In the genomic region with DNA sequence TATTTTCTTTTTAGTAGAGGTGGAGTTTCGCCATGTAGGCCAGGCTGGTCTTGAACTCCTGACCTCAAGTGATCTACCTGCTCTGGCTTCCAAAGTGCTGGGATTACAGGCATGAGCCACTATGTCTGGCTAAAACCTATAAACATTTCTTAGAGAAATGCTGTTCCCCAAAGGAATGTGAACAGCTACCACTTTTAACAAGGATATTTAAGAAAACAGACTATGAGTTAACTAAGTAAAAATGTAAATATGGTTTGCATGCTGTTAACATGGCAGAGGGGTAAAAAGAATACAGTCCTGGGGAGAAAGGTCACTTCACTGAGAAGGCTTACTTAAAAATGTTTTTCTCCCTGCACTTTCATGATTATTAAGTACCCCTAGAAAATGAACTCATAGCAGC, we compare ENCODE assay signal across 1 cellular context.
TF ChIP-seq lines count a peak whose summit lies in the region.

No MANE protein-coding gene starts in this region.

TF ChIP-seq in HepG2, 621 proteins besides CTCF, POLR2A, EP300 and RAD21:
- TF ChIP-seq ZNF329 (CRISPR knock-in tag; IDR thresholded peaks at IDR 0.05; ENCODE audit: low read depth) (no peak), FOXA3 (CRISPR knock-in tag; IDR thresholded peaks at IDR 0.05) (0 out of 2 replicates have a peak, but pooled peaks have one; percentile 10), SMAD3 (CRISPR knock-in tag; IDR thresholded peaks at IDR 0.05) (no peak), RARA (CRISPR knock-in tag; IDR thresholded peaks at IDR 0.05) (0 out of 2 replicates have a peak, but pooled peaks have one; percentile 6)
- TF ChIP-seq, protein P1, sequence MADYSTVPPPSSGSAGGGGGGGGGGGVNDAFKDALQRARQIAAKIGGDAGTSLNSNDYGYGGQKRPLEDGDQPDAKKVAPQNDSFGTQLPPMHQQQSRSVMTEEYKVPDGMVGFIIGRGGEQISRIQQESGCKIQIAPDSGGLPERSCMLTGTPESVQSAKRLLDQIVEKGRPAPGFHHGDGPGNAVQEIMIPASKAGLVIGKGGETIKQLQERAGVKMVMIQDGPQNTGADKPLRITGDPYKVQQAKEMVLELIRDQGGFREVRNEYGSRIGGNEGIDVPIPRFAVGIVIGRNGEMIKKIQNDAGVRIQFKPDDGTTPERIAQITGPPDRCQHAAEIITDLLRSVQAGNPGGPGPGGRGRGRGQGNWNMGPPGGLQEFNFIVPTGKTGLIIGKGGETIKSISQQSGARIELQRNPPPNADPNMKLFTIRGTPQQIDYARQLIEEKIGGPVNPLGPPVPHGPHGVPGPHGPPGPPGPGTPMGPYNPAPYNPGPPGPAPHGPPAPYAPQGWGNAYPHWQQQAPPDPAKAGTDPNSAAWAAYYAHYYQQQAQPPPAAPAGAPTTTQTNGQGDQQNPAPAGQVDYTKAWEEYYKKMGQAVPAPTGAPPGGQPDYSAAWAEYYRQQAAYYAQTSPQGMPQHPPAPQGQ (CRISPR knock-in tag; IDR thresholded peaks at IDR 0.05; ENCODE audit: borderline replicate concordance): no peak
